ENCODE assay signal across 29 cellular contexts in the genomic region with DNA sequence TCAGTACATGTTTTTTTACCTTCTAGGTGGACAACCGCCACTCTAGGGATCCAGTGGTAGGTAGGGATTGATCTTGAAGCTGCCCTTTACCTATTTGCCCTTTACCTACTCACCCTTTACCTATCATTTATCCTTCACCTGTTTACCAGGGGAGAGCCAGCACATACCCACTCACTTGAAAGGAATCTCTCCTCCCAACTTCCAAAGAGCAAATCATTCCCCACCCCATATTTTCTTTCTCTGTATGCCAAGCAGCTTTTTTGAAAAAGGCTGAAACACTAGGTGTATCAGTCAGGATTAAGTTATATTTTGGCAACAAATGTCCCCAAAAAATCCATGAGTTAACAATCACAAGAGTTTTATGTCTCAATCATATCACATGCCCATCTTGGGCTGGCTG.
"Had no signal": no experiment of that assay in that cellular context is flagged by ENCODE, and none has a peak within 500 bp of the region (broad histone marks: within the 10 kb centered on the region; RNA-seq: fewer than 3 reads in every experiment).

No MANE protein-coding gene starts in this region.

- H3K27ac Mint-ChIP-seq: mesothelial cell of epicardium; naive B cell; natural killer cell; nephron progenitor cell; neural progenitor cell; progenitor cell of endocrine pancreas; stimulated activated memory B cell treated with anti-CD40 and anti-IgM and Interleukin-4, amounts not matched to agents 10 μg/mL and 1 μg/mL and 100 μg/mL, for 72 hours; type B pancreatic cell had no signal

- FAIRE-seq: kidney had no signal

- H3K27me3 Mint-ChIP-seq: progenitor cell of endocrine pancreas; stimulated activated memory B cell treated with anti-CD40 and anti-IgM and Interleukin-4, amounts not matched to agents 10 μg/mL and 1 μg/mL and 100 μg/mL, for 72 hours; stimulated activated naive CD8-positive, alpha-beta T cell treated with anti-CD3 and anti-CD28 coated beads, Interleukin-15, amount 100 ng/mL, for 72 hours; type B pancreatic cell had no signal

- H3K27me3 ChIP-seq: left lung, neural progenitor cell, neutrophil, right atrium auricular region, right lobe of liver, tibial nerve, uterus had no signal

- H3K36me3 Mint-ChIP-seq: natural killer cell; stimulated activated memory B cell treated with anti-CD40 and anti-IgM and Interleukin-4, amounts not matched to agents 10 μg/mL and 1 μg/mL and 100 μg/mL, for 72 hours had no signal

- H3K4me1 Mint-ChIP-seq: nephron progenitor cell, neural progenitor cell had no signal

- H3K27ac ChIP-seq: left lung, lower lobe of right lung, neural progenitor cell, neutrophil, parathyroid adenoma, right atrium auricular region, right lobe of liver, tibial nerve, uterus had no signal

- H3K4me2 ChIP-seq: neural progenitor cell, smooth muscle cell had no signal

- H2AFZ ChIP-seq: neural progenitor cell, parathyroid adenoma had no signal

- ATAC-seq: left colon; left lung; lower lobe of right lung; natural killer cell; right lobe of liver; stimulated activated memory B cell treated with anti-CD40 and anti-IgM and Interleukin-4, amounts not matched to agents 10 μg/mL and 1 μg/mL and 100 μg/mL, for 72 hours; stimulated activated naive CD8-positive, alpha-beta T cell treated with anti-CD3 and anti-CD28 coated beads, Interleukin-15, amount 100 ng/mL, for 72 hours had no signal

- H3K9ac ChIP-seq: neural progenitor cell, parathyroid adenoma had no signal

- H3K4me3 Mint-ChIP-seq: mesothelial cell of epicardium; naive B cell; natural killer cell; nephron progenitor cell; neural progenitor cell; stimulated activated memory B cell treated with anti-CD40 and anti-IgM and Interleukin-4, amounts not matched to agents 10 μg/mL and 1 μg/mL and 100 μg/mL, for 72 hours; stimulated activated naive CD8-positive, alpha-beta T cell treated with anti-CD3 and anti-CD28 coated beads, Interleukin-15, amount 100 ng/mL, for 72 hours; type B pancreatic cell had no signal

- H3K4me1 ChIP-seq: left lung, neural progenitor cell, parathyroid adenoma, right atrium auricular region, tibial nerve, uterus had no signal

- DNase-seq: hippocampal formation; kidney; left colon; left lung; lower lobe of right lung; mesendoderm; naive B cell; natural killer cell; nephron progenitor cell; occipital lobe; right lobe of liver; stimulated activated CD4-positive, alpha-beta T cell treated with anti-CD3 and anti-CD28 coated beads, Interleukin-1b, Interleukin-23, amount 100 ng/mL, for 48 hours; stimulated activated CD4-positive, alpha-beta T cell treated with anti-CD3 and anti-CD28 coated beads, Interleukin-2, amount 100 ng/mL, for 48 hours; stimulated activated CD4-positive, alpha-beta T cell treated with anti-CD3 and anti-CD28 coated beads, Interleukin-4, amount 100 ng/mL, for 4 hours; stimulated activated CD8-positive, alpha-beta memory T cell treated with anti-CD3 and anti-CD28 coated beads, Interleukin-4, amount 100 ng/mL, for 48 hours; stimulated activated naive CD4-positive, alpha-beta T cell treated with Interleukin-2 at 50 U/mL for 16 hours; stimulated activated naive CD8-positive, alpha-beta T cell treated with anti-CD3 and anti-CD28 coated beads, Interleukin-15, amount 100 ng/mL, for 72 hours; substantia nigra; uterus had no signal

- H3K9me3 ChIP-seq: left lung, lower lobe of right lung, neutrophil, right lobe of liver, tibial nerve, uterus had no signal

- H3K4me3 ChIP-seq: left lung, lower lobe of right lung, neural progenitor cell, right atrium auricular region, right lobe of liver, smooth muscle cell, tibial nerve, uterus had no signal

- H3K36me3 ChIP-seq: left lung, lower lobe of right lung, neural progenitor cell, neutrophil, right atrium auricular region, right lobe of liver, tibial nerve, uterus had no signal

- H3K9me3 Mint-ChIP-seq: naive B cell; natural killer cell; stimulated activated memory B cell treated with anti-CD40 and anti-IgM and Interleukin-4, amounts not matched to agents 10 μg/mL and 1 μg/mL and 100 μg/mL, for 72 hours; stimulated activated naive CD8-positive, alpha-beta T cell treated with anti-CD3 and anti-CD28 coated beads, Interleukin-15, amount 100 ng/mL, for 72 hours had no signal

- H3K79me2 ChIP-seq: parathyroid adenoma had no signal
